17 cellular contexts compared by ENCODE assay signal in genomic region chr11:72594493-72595291, GRCh38.
"Had no signal": no experiment of that assay in that cellular context is flagged by ENCODE, and none has a peak within 500 bp of the region (broad histone marks: within the 10 kb centered on the region; RNA-seq: fewer than 3 reads in every experiment).

No MANE protein-coding gene starts in this region.

- H3K4me3 Mint-ChIP-seq: activated CD4-positive, alpha-beta memory T cell treated with anti-CD3 and anti-CD28 coated beads for 36 hours; activated naive CD4-positive, alpha-beta T cell treated with anti-CD3 and anti-CD28 coated beads, Interleukin-2, amount 10 ng/mL, durations not matched to agents 7 days and 5 days; effector memory CD8-positive, alpha-beta T cell; memory B cell; T-helper 1 cell treated with Interleukin-12 subunit alpha and Interleukin-12 subunit beta and Interleukin-4 antibody, amounts not matched to agents 30 μg/mL and 1 μg/mL, for 36 hours had no signal

- H3K36me3 Mint-ChIP-seq: activated CD4-positive, alpha-beta memory T cell treated with anti-CD3 and anti-CD28 coated beads for 36 hours; activated naive CD4-positive, alpha-beta T cell treated with anti-CD3 and anti-CD28 coated beads, Interleukin-2, amount 10 ng/mL, durations not matched to agents 7 days and 5 days; memory B cell had no signal

- H3K4me3 ChIP-seq: esophagus squamous epithelium, gastrocnemius medialis, heart left ventricle, spleen, upper lobe of left lung had no signal

- H3K27ac Mint-ChIP-seq: activated CD4-positive, alpha-beta memory T cell treated with anti-CD3 and anti-CD28 coated beads for 36 hours; activated naive CD4-positive, alpha-beta T cell treated with anti-CD3 and anti-CD28 coated beads, Interleukin-2, amount 10 ng/mL, durations not matched to agents 7 days and 5 days; effector memory CD8-positive, alpha-beta T cell; memory B cell; T-helper 1 cell treated with Interleukin-12 subunit alpha and Interleukin-12 subunit beta and Interleukin-4 antibody, amounts not matched to agents 30 μg/mL and 1 μg/mL, for 36 hours had no signal

- DNase-seq: activated CD4-positive, alpha-beta memory T cell treated with anti-CD3 and anti-CD28 coated beads for 36 hours; activated CD4-positive, alpha-beta T cell treated with anti-CD3 and anti-CD28 coated beads for 48 hours; activated effector memory CD4-positive, alpha-beta T cell treated with anti-CD3 and anti-CD28 coated beads, Interleukin-2, amount 50 U/mL, for 16 hours; activated naive CD4-positive, alpha-beta T cell treated with anti-CD3 and anti-CD28 coated beads, Interleukin-2, amount 10 ng/mL, durations not matched to agents 7 days and 5 days; amygdala; effector memory CD8-positive, alpha-beta T cell; esophagus squamous epithelium; gastrocnemius medialis; heart left ventricle; islet precursor cell; left cardiac atrium; spleen; stimulated activated CD4-positive, alpha-beta T cell treated with anti-CD3 and anti-CD28 coated beads, Interleukin-4, amount 100 ng/mL, for 1 hour; stimulated activated naive CD4-positive, alpha-beta T cell treated with Interleukin-2 at 50 U/mL for 16 hours; upper lobe of left lung had no signal

- ATAC-seq: effector memory CD8-positive, alpha-beta T cell; gastrocnemius medialis; heart left ventricle; left cardiac atrium had no signal

- H3K27ac ChIP-seq: esophagus squamous epithelium, gastrocnemius medialis, heart left ventricle, upper lobe of left lung had no signal

- H3K36me3 ChIP-seq: esophagus squamous epithelium, gastrocnemius medialis, heart left ventricle, upper lobe of left lung had no signal

- H3K9me3 Mint-ChIP-seq: activated CD4-positive, alpha-beta memory T cell treated with anti-CD3 and anti-CD28 coated beads for 36 hours; activated naive CD4-positive, alpha-beta T cell treated with anti-CD3 and anti-CD28 coated beads, Interleukin-2, amount 10 ng/mL, durations not matched to agents 7 days and 5 days; effector memory CD8-positive, alpha-beta T cell; memory B cell; T-helper 1 cell treated with Interleukin-12 subunit alpha and Interleukin-12 subunit beta and Interleukin-4 antibody, amounts not matched to agents 30 μg/mL and 1 μg/mL, for 36 hours had no signal
